In genomic region chr11:77637345-77638165, GRCh38 we compare ENCODE assay signal across 8 cellular contexts. TPM values are rescaled to one million over a fixed set of nuclear protein-coding genes. Genes with fewer than 3 reads are reported as not detected.
DNase-seq lines count a peak whose midpoint lies in the region; ATAC-seq and TF ChIP-seq lines count a peak whose summit lies in the region.

Gene CLNS1A (minus strand): TSS chr11:77637794. CDS start chr11:77637714, 80 bp downstream.

- no peaks in the 10 kb centered on the region for H3K9me3 Mint-ChIP-seq in activated naive CD8-positive, alpha-beta T cell (ENCODE audit: low read depth)
- no peaks in the 10 kb centered on the region for H3K9me3 Mint-ChIP-seq in osteocyte (ENCODE audit: unreplicated experiment)

- intact Hi-C loops in head of caudate nucleus (cut with DNase I) = no loop called here

- peak; percentile 96 for ATAC-seq in HG02571 (IDR thresholded peaks at IDR 0.05; ENCODE audit: unreplicated experiment)

- H3K9me3 ChIP-seq in thymus (ENCODE audit: control insufficient read depth) = peaks cover 1% of the 10 kb centered on the region

- peaks cover 40% of the 10 kb centered on the region for H3K4me1 Mint-ChIP-seq in activated naive CD8-positive, alpha-beta T cell (ENCODE audit: low read depth)
- H3K4me1 Mint-ChIP-seq in osteocyte (ENCODE audit: unreplicated experiment) = peaks cover 26% of the 10 kb centered on the region

- peaks cover 2% of the 10 kb centered on the region for H3K36me3 ChIP-seq in thymus (ENCODE audit: control insufficient read depth, insufficient read depth)

- peak within 1 kb of the TSS; percentile 86 for H3K27ac ChIP-seq in thymus (ENCODE audit: low read depth)

- peak within 1 kb of the TSS; percentile 99 for H3K27ac Mint-ChIP-seq in activated naive CD8-positive, alpha-beta T cell
- peak within 1 kb of the TSS; percentile 98 for H3K27ac Mint-ChIP-seq in osteocyte (ENCODE audit: unreplicated experiment)

- no peak for TF ChIP-seq CTCF in osteocyte (IDR thresholded peaks at IDR 0.05)

- H3K27me3 ChIP-seq in thymus (ENCODE audit: control insufficient read depth, insufficient read depth) = no peaks in the 10 kb centered on the region

- peaks cover 13% of the 10 kb centered on the region for H3K36me3 Mint-ChIP-seq in activated naive CD8-positive, alpha-beta T cell
- peaks cover 3% of the 10 kb centered on the region for H3K36me3 Mint-ChIP-seq in osteocyte (ENCODE audit: unreplicated experiment)

- peak within 1 kb of the TSS; percentile 92 for H3K4me3 ChIP-seq in thymus (ENCODE audit: low read length)

- H3K4me3 Mint-ChIP-seq in activated naive CD8-positive, alpha-beta T cell = peak within 1 kb of the TSS; percentile 96
- H3K4me3 Mint-ChIP-seq in osteocyte (ENCODE audit: unreplicated experiment) = peak within 1 kb of the TSS; percentile 94

- 1% methylated on average over 41 of the region's 41 CpGs for WGBS in thymus

- H3K4me1 ChIP-seq in thymus (ENCODE audit: control insufficient read depth, insufficient read depth, low read length) = peaks cover 12% of the 10 kb centered on the region

- no peaks in the 10 kb centered on the region for H3K27me3 Mint-ChIP-seq in activated naive CD8-positive, alpha-beta T cell
- H3K27me3 Mint-ChIP-seq in osteocyte (ENCODE audit: unreplicated experiment) = no peaks in the 10 kb centered on the region

- peak; percentile 73 for DNase-seq in GM04504 (ENCODE audit: low read depth)
- DNase-seq in NCI-H1048 (lab: John Stamatoyannopoulos, UW) = peak; percentile 76
- peak; percentile 93 for DNase-seq in SKM-1 (lab: John Stamatoyannopoulos, UW; ENCODE audit: unreplicated experiment)
- DNase-seq in head of caudate nucleus = peak; percentile 88 to 97 (median 94)
- DNase-seq in osteocyte (ENCODE audit: extremely low spot score, unreplicated experiment) = peak; percentile 92

RNA-seq across cellular contexts. Expression of gene CLNS1A, which starts in this region (rescaled TPM):
- total RNA-seq in osteocyte = 87.4 and 88.0 TPM in 2 replicates
- 111 TPM for polyA plus RNA-seq in thymus

Comparison
In these comparisons a context has a peak if more than half of its experiments do, and no peak if none do; other contexts are left out.
1. Peak in every context shown above with its lines: DNase-seq, ATAC-seq, H3K4me3 ChIP-seq and H3K27ac ChIP-seq.